8 cellular contexts compared by ENCODE assay signal in the genomic region with DNA sequence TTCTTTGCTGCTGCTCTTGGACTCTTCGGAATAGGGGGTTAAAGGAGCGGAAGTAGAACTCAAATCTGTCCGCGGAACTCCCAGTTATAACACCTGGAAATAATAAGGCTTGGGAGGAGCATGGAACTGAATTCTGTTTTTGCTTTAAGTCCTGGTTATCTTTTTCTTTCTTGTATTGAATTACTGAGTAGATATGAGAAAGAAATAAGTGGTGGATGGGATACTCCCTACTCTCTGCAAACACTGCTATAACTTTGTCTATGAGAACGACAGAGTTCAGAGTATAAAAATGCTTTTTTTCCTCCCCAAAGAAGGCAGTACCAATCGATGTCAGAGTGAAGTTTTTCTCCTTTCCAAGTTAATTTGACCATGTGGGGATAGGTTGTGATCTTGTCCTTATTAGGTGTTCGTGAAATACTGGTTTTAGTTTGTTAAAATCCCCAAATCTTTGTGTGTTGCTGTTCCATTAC. TPM values are rescaled to one million over a fixed set of nuclear protein-coding genes. Genes with fewer than 3 reads are reported as not detected.
DNase-seq lines count a peak whose midpoint lies in the region; ATAC-seq and TF ChIP-seq lines count a peak whose summit lies in the region.

No MANE protein-coding gene starts in this region.

- peaks cover 2% of the 10 kb centered on the region for H3K9me3 Mint-ChIP-seq in activated CD8-positive, alpha-beta memory T cell treated with anti-CD3 and anti-CD28 coated beads, Interleukin-2, amount 10 ng/mL, durations not matched to agents 7 days and 5 days (ENCODE audit: low read depth)

- no peaks in the 10 kb centered on the region for H3K36me3 ChIP-seq in testis (ENCODE audit: low read depth, missing control alignments)

- peaks cover 21% of the 10 kb centered on the region for H3K36me3 Mint-ChIP-seq in activated CD8-positive, alpha-beta memory T cell treated with anti-CD3 and anti-CD28 coated beads, Interleukin-2, amount 10 ng/mL, durations not matched to agents 7 days and 5 days

- H3K27ac ChIP-seq in layer of hippocampus (ENCODE audit: low read depth, low read length) (peak overlapping the region; percentile 97), testis (peak overlapping the region; percentile 95 to 98)

- no peak for DNase-seq in activated CD8-positive, alpha-beta memory T cell treated with anti-CD3 and anti-CD28 coated beads, Interleukin-2, amount 10 ng/mL, durations not matched to agents 7 days and 5 days
- DNase-seq in activated CD8-positive, alpha-beta memory T cell treated with anti-CD3 and anti-CD28 coated beads, Interleukin-2, amount 50 U/mL, for 4 hours = no peak
- peak; percentile 26 for DNase-seq in NCI-H446 treated with DMSO at 0.1 percent for 48 hours (lab: John Stamatoyannopoulos, UW)
- peak; percentile 5 for DNase-seq in brain pericyte (ENCODE audit: low read depth, low spot score)
- DNase-seq in testis = no peak
- DNase-seq in activated gamma-delta T cell treated with Interleukin-2 at 50 U/mL for 16 hours = no peak
- no peak for DNase-seq in ecto neural progenitor cell (ENCODE audit: low spot score)

- H3K4me3 ChIP-seq in testis = peak overlapping the region; percentile 92 to 98

- TF ChIP-seq CTCF in testis (IDR thresholded peaks at IDR 0.05) = no peak

- no peaks in the 10 kb centered on the region for H3K9me3 ChIP-seq in testis

- CTCF ChIA-PET in activated CD8-positive, alpha-beta memory T cell treated with anti-CD3 and anti-CD28 coated beads, Interleukin-2, amount 10 ng/mL, durations not matched to agents 7 days and 5 days (lab: Charles Lee) = no interaction called here

- no peak for TF ChIP-seq POLR2A in testis (IDR thresholded peaks at IDR 0.05)

- ATAC-seq in activated CD8-positive, alpha-beta memory T cell treated with anti-CD3 and anti-CD28 coated beads, Interleukin-2, amount 10 ng/mL, durations not matched to agents 7 days and 5 days = no peak

- H3K27ac Mint-ChIP-seq in activated CD8-positive, alpha-beta memory T cell treated with anti-CD3 and anti-CD28 coated beads, Interleukin-2, amount 10 ng/mL, durations not matched to agents 7 days and 5 days = peak overlapping the region; percentile 93

- intact Hi-C loops in testis (cut with DNase I; ENCODE audit: low total_unique reads) = no loop called here

- peak overlapping the region; percentile 93 for H3K4me3 Mint-ChIP-seq in activated CD8-positive, alpha-beta memory T cell treated with anti-CD3 and anti-CD28 coated beads, Interleukin-2, amount 10 ng/mL, durations not matched to agents 7 days and 5 days

- WGBS in testis, 2 donors = 0% methylated on average over 7 of the region's 7 CpGs

- H3K4me1 Mint-ChIP-seq in activated CD8-positive, alpha-beta memory T cell treated with anti-CD3 and anti-CD28 coated beads, Interleukin-2, amount 10 ng/mL, durations not matched to agents 7 days and 5 days = peaks cover 59% of the 10 kb centered on the region

- no peaks in the 10 kb centered on the region for H3K27me3 ChIP-seq in layer of hippocampus (ENCODE audit: control insufficient read depth, insufficient read depth, low read length)
- H3K27me3 ChIP-seq in testis = no peaks in the 10 kb centered on the region

- H3K27me3 Mint-ChIP-seq in activated CD8-positive, alpha-beta memory T cell treated with anti-CD3 and anti-CD28 coated beads, Interleukin-2, amount 10 ng/mL, durations not matched to agents 7 days and 5 days = no peaks in the 10 kb centered on the region

- peaks cover 21% of the 10 kb centered on the region for H3K4me1 ChIP-seq in testis

RNA-seq across cellular contexts. Expression of a gene that starts 1.2 kb away (rescaled TPM):
- 10 to 100 TPM; 18.4 to 22.6 TPM for total RNA-seq in activated CD8-positive, alpha-beta memory T cell treated with anti-CD3 and anti-CD28 coated beads, Interleukin-2, amount 10 ng/mL, durations not matched to agents 7 days and 5 days
- total RNA-seq in testis = 10 to 100 TPM; 44.0 to 45.5 TPM
- 25.6 TPM for polyA plus RNA-seq in testis (ENCODE audit: insufficient read depth, low read depth, low replicate concordance)

Comparison
In these comparisons a context has a peak if more than half of its experiments do, and no peak if none do; other contexts are left out.
1. DNase-seq: peak in NCI-H446 treated with DMSO at 0.1 percent for 48 hours (single experiment) and brain pericyte (single experiment); none in activated CD8-positive, alpha-beta memory T cell treated with anti-CD3 and anti-CD28 coated beads, Interleukin-2, amount 10 ng/mL, durations not matched to agents 7 days and 5 days (single experiment), activated CD8-positive, alpha-beta memory T cell treated with anti-CD3 and anti-CD28 coated beads, Interleukin-2, amount 50 U/mL, for 4 hours (single experiment), testis (single experiment), activated gamma-delta T cell treated with Interleukin-2 at 50 U/mL for 16 hours (single experiment) and ecto neural progenitor cell (single experiment).